In the genomic region with DNA sequence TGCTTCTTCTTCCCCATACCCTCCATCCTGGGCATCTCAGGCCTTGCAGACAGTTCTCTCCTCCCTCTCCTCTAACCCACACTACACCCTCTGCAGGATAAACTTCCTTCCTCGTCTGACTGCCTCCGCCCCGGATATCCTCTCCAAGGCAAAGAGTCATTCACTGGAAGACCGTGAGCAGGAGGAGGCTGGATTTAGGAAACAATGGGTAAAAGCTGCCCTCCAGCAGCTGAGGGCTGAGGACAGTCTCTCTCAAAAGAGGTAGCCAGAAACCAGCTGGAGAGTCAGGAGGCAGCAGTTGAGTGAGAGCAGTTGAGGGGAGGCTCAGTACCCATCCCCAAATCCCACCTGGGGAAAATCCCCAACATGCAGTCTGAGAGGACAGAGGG, we compare ENCODE assay signal across 8 cellular contexts. TPM values are rescaled to one million over a fixed set of nuclear protein-coding genes. Genes with fewer than 3 reads are reported as not detected.
DNase-seq lines count a peak whose midpoint lies in the region; ATAC-seq and TF ChIP-seq lines count a peak whose summit lies in the region.

No MANE protein-coding gene starts in this region.

- TF ChIP-seq EP300 in gastroesophageal sphincter (IDR thresholded peaks at IDR 0.05), result no peak

- ATAC-seq in gastroesophageal sphincter, result no peak

- no peak for TF ChIP-seq CTCF in C4-2B (conservative IDR thresholded peaks at IDR 0.05)
- TF ChIP-seq CTCF in WI38 (IDR thresholded peaks at IDR 0.05; ENCODE audit: low read depth, low read length), result no peak
- TF ChIP-seq CTCF in gastroesophageal sphincter (IDR thresholded peaks at IDR 0.05), result no peak

- peak; percentile 28 to 43 for TF ChIP-seq POLR2A in gastroesophageal sphincter (IDR thresholded peaks at IDR 0.05)

- H3K9me3 ChIP-seq in gastroesophageal sphincter (no peaks in the 10 kb centered on the region), skeletal muscle tissue (ENCODE audit: control insufficient read depth in 3 of 3, low read length in 3 of 3) (no peaks in the 10 kb centered on the region)

- H3K4me3 ChIP-seq in WI38 (ENCODE audit: low read depth, low read length), result peak overlapping the region; percentile 89
- H3K4me3 ChIP-seq in gastroesophageal sphincter, result peak overlapping the region; percentile 47 to 83
- peak overlapping the region; percentile 60 to 83 (median 77) for H3K4me3 ChIP-seq in skeletal muscle tissue (ENCODE audit: low read length in 3 of 3)

- H3K36me3 ChIP-seq in gastroesophageal sphincter (no peaks in the 10 kb centered on the region), skeletal muscle tissue (ENCODE audit: control insufficient read depth in 3 of 3, insufficient read depth in 3 of 3, low read length in 3 of 3) (peaks cover 0 to 2% (median 0%) of the 10 kb centered on the region in 3 donors)

- no peaks in the 10 kb centered on the region for H3K27me3 ChIP-seq in gastroesophageal sphincter
- no peaks in the 10 kb centered on the region for H3K27me3 ChIP-seq in skeletal muscle tissue (ENCODE audit: control insufficient read depth in 3 of 3, insufficient read depth in 3 of 3, low read length in 3 of 3)

- no CpG with 5 or more reads among the region's 4 CpGs for WGBS in gastroesophageal sphincter (ENCODE audit: low coverage in 1 of 2), 2 donors

- DNase-seq in HT-29 (ENCODE audit: low spot score), result peak; percentile 65
- no peak for DNase-seq in cerebellum (ENCODE audit: low spot score)
- no peak for DNase-seq in iPS-NIHi7 (ENCODE audit: extremely low spot score)
- DNase-seq in activated effector memory CD4-positive, alpha-beta T cell treated with Interleukin-2 at 50 U/mL for 16 hours, result no peak

- peaks cover 6 to 87% (median 37%) of the 10 kb centered on the region in 3 donors for H3K4me1 ChIP-seq in gastroesophageal sphincter
- H3K4me1 ChIP-seq in skeletal muscle tissue (ENCODE audit: control insufficient read depth in 3 of 3, insufficient read depth in 3 of 3, low read length in 3 of 3), result peaks cover 39 to 50% (median 45%) of the 10 kb centered on the region in 3 donors

- peak overlapping the region; percentile 87; the same call in 1 of the 2 replicates for H3K27ac ChIP-seq in C4-2B
- H3K27ac ChIP-seq in gastroesophageal sphincter, result peak overlapping the region; percentile 80 to 97 (median 97)
- H3K27ac ChIP-seq in skeletal muscle tissue (ENCODE audit: low read depth, low read length), result peak overlapping the region; percentile 77

- peak overlapping the region; percentile 82 to 92 (median 83) for H3K9ac ChIP-seq in skeletal muscle tissue (ENCODE audit: low read depth in 1 of 3, low read length in 3 of 3)

RNA-seq across cellular contexts. Expression of gene CSRP1, which starts 1.4 kb away (rescaled TPM):
- total RNA-seq in HT-29 (2014; rRNA removed; shearing (Covaris generic)), result 183 and 213 TPM in 2 replicates
- total RNA-seq in gastroesophageal sphincter (1,000 to 10,000 TPM; 4,484 to 9,179 (median 5,319) TPM), skeletal muscle tissue (42.8 TPM), cerebellum (19.3 TPM)

RNA-seq across cellular contexts. Expression of gene NAV1, which starts 33.4 kb away (rescaled TPM):
- 0.51 and 0.99 TPM in 2 replicates for total RNA-seq in HT-29 (2014; rRNA removed; shearing (Covaris generic))
- total RNA-seq in gastroesophageal sphincter, result 10 to 100 TPM; 11.4 to 35.8 (median 18.0) TPM
- 11.0 TPM for total RNA-seq in skeletal muscle tissue
- total RNA-seq in cerebellum, result 73.3 TPM

RNA-seq across cellular contexts. Expression of gene PHLDA3, which starts 36.5 kb away (rescaled TPM):
- total RNA-seq in HT-29 (2014; rRNA removed; shearing (Covaris generic)), result 39.4 and 49.4 TPM in 2 replicates
- total RNA-seq in gastroesophageal sphincter (100 to 1,000 TPM in 1 of 4 donors, 10 to 100 TPM in 3; 69.2 to 153 (median 84.7) TPM), skeletal muscle tissue (8.9 TPM), cerebellum (5.6 TPM)

Comparison
In these comparisons a context has a peak if more than half of its experiments do, and no peak if none do; other contexts are left out.
1. RNA of gene CSRP1, which starts 1.4 kb away (total RNA-seq): 4,484 to 9,179 TPM in gastroesophageal sphincter; 183 to 213 TPM in HT-29, 42.8 TPM in skeletal muscle tissue (single experiment) and 19.3 TPM in cerebellum (single experiment); every median in the first group is over 10 times any median in the second.
2. Peak in every context shown above with its lines, with median percentiles within 50 percentile points of each other: H3K27ac ChIP-seq and H3K4me3 ChIP-seq.